ENCODE assay signal across 2 cellular contexts in the genomic region with DNA sequence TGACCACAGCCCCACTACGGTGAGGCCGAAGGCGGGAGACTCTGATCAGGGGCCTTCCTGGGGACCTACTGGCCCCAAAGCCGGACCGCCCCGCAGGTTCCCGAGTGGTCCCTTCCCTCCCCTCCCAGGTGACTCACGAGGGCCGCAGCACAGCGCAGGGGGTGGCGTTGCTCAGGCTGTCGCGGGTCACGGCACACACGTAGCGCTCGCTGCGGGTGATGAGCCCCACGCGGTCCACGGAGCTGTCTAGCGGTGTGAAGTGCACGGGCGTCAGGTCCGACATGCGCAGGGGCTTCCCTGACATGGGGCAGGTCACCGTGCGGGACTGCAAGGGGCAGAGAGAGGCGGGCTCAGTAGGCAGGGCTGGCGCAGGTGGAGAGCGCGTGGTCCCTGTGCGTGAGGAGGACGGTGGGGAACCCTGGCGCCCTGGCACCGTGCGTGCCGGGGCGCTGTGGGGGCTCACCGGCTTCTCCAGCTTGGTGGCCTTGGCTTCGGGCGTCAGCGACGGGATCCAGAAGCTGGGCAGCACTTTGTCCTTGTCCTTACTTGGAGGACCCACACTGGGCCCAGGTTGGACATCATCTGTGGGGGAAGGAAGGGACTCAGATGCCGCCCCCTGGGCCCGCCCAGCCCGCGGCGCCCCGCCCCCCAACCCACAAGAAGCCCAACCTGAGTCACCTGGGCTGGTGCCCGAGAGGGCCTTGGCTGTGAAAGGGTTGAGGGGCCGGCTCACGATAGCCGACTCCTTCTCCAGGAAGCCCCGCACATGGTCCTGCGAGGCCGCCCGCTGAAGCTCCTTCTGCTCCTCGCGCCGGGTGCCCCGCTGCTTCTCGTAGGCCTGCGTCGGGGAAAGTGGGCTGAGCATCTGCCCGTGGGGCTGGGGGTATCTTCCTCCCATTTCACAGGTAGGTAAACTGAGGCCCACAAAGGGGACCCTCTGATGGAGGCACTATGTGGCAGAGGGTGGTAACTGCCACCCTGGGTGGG.
TF ChIP-seq lines count a peak whose summit lies in the region.

No MANE protein-coding gene starts in this region.

TF ChIP-seq in HCT116, 20 proteins besides CTCF, POLR2A, EP300 and RAD21:
- no peak for TF ChIP-seq ZFX (IDR thresholded peaks at IDR 0.05)
- no peak for TF ChIP-seq SP1 (IDR thresholded peaks at IDR 0.05; ENCODE audit: low read depth)
- no peak for TF ChIP-seq MAX (IDR thresholded peaks at IDR 0.05)
- no peak for TF ChIP-seq EGR1 (IDR thresholded peaks at IDR 0.05; ENCODE audit: low read depth)
TF ChIP-seq in HCT116: peak in this region for 0.

TF ChIP-seq in H1, 55 proteins besides CTCF, POLR2A, EP300 and RAD21:
- TF ChIP-seq ATF3 (IDR thresholded peaks at IDR 0.05; ENCODE audit: insufficient read depth, low read depth, low read length) (no peak), EGR1 (IDR thresholded peaks at IDR 0.05; ENCODE audit: borderline replicate concordance, low read depth, low read length) (no peak), NRF1 (IDR thresholded peaks at IDR 0.05; ENCODE audit: low read depth, low read length) (peak; percentile 26; the same call in 1 of the 2 replicates), CEBPB (IDR thresholded peaks at IDR 0.05; ENCODE audit: low read depth, low read length) (no peak), POLR2AphosphoS5 (IDR thresholded peaks at IDR 0.05; ENCODE audit: low read depth, low read length) (peak; percentile 47; the same call in 1 of the 2 replicates), TBP (IDR thresholded peaks at IDR 0.05; ENCODE audit: low read depth, low read length) (0 out of 2 replicates have a peak, but pooled peaks have one; percentile 25), MAX (IDR thresholded peaks at IDR 0.05) (peak; percentile 64), CHD2 (IDR thresholded peaks at IDR 0.05; ENCODE audit: low read length) (no peak), TEAD4 (IDR thresholded peaks at IDR 0.05; ENCODE audit: low read depth, low read length) (no peak), SP4 (IDR thresholded peaks at IDR 0.05; ENCODE audit: low read length) (0 out of 2 replicates have a peak, but pooled peaks have one; percentile 8), USF2 (IDR thresholded peaks at IDR 0.05; ENCODE audit: low read length) (no peak; the same call in 1 of the 2 replicates), NANOG (IDR thresholded peaks at IDR 0.05; ENCODE audit: insufficient read depth, low read depth, low read length, poor library complexity, severe bottlenecking) (no peak), SIX5 (IDR thresholded peaks at IDR 0.05; ENCODE audit: low read depth, low read length) (no peak), SIN3A (conservative IDR thresholded peaks at IDR 0.05 in 1 of 2, IDR thresholded peaks at IDR 0.05 in 1 of 2; ENCODE audit: low read depth in 1 of 2, low read length in 2 of 2) (no peak), CBX8 (IDR thresholded peaks at IDR 0.05; ENCODE audit: borderline replicate concordance, low read depth, low read length) (no peak), GTF2F1 (IDR thresholded peaks at IDR 0.05; ENCODE audit: borderline replicate concordance, low read depth, low read length) (no peak), CTBP2 (IDR thresholded peaks at IDR 0.05; ENCODE audit: borderline replicate concordance, insufficient read depth, insufficient read length, low read length) (no peak), ASH2L (IDR thresholded peaks at IDR 0.05; ENCODE audit: low read length) (peak; percentile 66), CHD7 (IDR thresholded peaks at IDR 0.05; ENCODE audit: insufficient replicate concordance, low read length) (no peak), HDAC6 (IDR thresholded peaks at IDR 0.05; ENCODE audit: low read depth, low read length) (no peak), SAP30 (IDR thresholded peaks at IDR 0.05; ENCODE audit: insufficient read depth, insufficient replicate concordance, low read length) (no peak), RBBP5 (IDR thresholded peaks at IDR 0.05; ENCODE audit: borderline replicate concordance, low read depth, low read length) (peak; percentile 68; the same call in 1 of the 2 replicates), KDM5A (IDR thresholded peaks at IDR 0.05; ENCODE audit: low read length) (no peak), BACH1 (IDR thresholded peaks at IDR 0.05; ENCODE audit: low read length) (peak; percentile 20; the same call in 1 of the 2 replicates), HDAC2 (IDR thresholded peaks at IDR 0.05; ENCODE audit: borderline replicate concordance in 1 of 2, low read depth in 2 of 2, low read length in 2 of 2) (peak in 1 of 2 experiments; percentile 64; a peak in 1 of 4 replicates), SP2 (IDR thresholded peaks at IDR 0.05; ENCODE audit: low read length) (no peak), MAFK (IDR thresholded peaks at IDR 0.05; ENCODE audit: low read depth, low read length) (no peak), ATF2 (IDR thresholded peaks at IDR 0.05; ENCODE audit: low read length) (no peak), CREB1 (IDR thresholded peaks at IDR 0.05) (0 out of 2 replicates have a peak, but pooled peaks have one; percentile 21), JUND (IDR thresholded peaks at IDR 0.05; ENCODE audit: low read length) (no peak), RNF2 (IDR thresholded peaks at IDR 0.05; ENCODE audit: borderline replicate concordance, low read depth, low read length, missing control alignments, poor library complexity, severe bottlenecking) (no peak), KDM1A (IDR thresholded peaks at IDR 0.05; ENCODE audit: borderline replicate concordance, low read length) (peak; percentile 82), BRCA1 (IDR thresholded peaks at IDR 0.05; ENCODE audit: low read depth, low read length) (no peak), TCF12 (IDR thresholded peaks at IDR 0.05; ENCODE audit: low read depth, low read length) (no peak), EZH2 (IDR thresholded peaks at IDR 0.05; ENCODE audit: low read depth, low read length, severe bottlenecking) (no peak), ZNF274 (IDR thresholded peaks at IDR 0.05; ENCODE audit: borderline replicate concordance, extremely low read depth, low read length) (no peak), SIRT6 (IDR thresholded peaks at IDR 0.05; ENCODE audit: low read length) (no peak), TAF1 (IDR thresholded peaks at IDR 0.05; ENCODE audit: low read depth, low read length) (peak; percentile 47; the same call in 1 of the 2 replicates), SUZ12 (IDR thresholded peaks at IDR 0.05; ENCODE audit: low read length) (no peak), KDM4A (IDR thresholded peaks at IDR 0.05; ENCODE audit: low read depth, low read length, severe bottlenecking) (peak; percentile 36), SP1 (IDR thresholded peaks at IDR 0.05; ENCODE audit: low read depth, low read length) (no peak), E2F6 (IDR thresholded peaks at IDR 0.05) (peak; percentile 43), PHF8 (conservative IDR thresholded peaks at IDR 0.05; ENCODE audit: low read depth, low read length) (peak; percentile 44), SRF (IDR thresholded peaks at IDR 0.05; ENCODE audit: low read depth, low read length) (no peak)
